ENCODE assay signal across 18 cellular contexts in genomic region chr1:243883551-243883950, GRCh38. TPM values are rescaled to one million over a fixed set of nuclear protein-coding genes. Genes with fewer than 3 reads are reported as not detected.
A peak's percentile ranks its signal among the peaks of the same experiment; 100 is the strongest.
DNase-seq lines count a peak whose midpoint lies in the region; ATAC-seq, FAIRE-seq and TF ChIP-seq lines count a peak whose summit lies in the region.
"Had no signal": no experiment of that assay in that cellular context is flagged by ENCODE, and none has a peak within 500 bp of the region (broad histone marks: within the 10 kb centered on the region; RNA-seq: fewer than 3 reads in every experiment).

No MANE protein-coding gene starts in this region.

- H3K27me3 ChIP-seq in bronchial epithelial cell (ENCODE audit: control insufficient read depth, insufficient read depth, low read length): no peaks in the 10 kb centered on the region

- peak; percentile 68 for FAIRE-seq in bronchial epithelial cell (lab: Jason Lieb, UNC)

- H3K4me3 ChIP-seq in bronchial epithelial cell (ENCODE audit: low read depth, low read length): no peak overlapping the region
- H3K4me3 ChIP-seq: lower lobe of right lung had no signal

- TF ChIP-seq CTCF in bronchial epithelial cell (IDR thresholded peaks at IDR 0.05; ENCODE audit: insufficient read depth, low read length, severe bottlenecking): no peak

- DNase-seq in Caki2 (ENCODE audit: low read depth) (peak; percentile 51), LHCN-M2 (ENCODE audit: low read depth) (peak; percentile 17), bronchial epithelial cell (ENCODE audit: low read depth) (no peak), kidney tubule cell (ENCODE audit: low spot score) (peak; percentile 88), DMS53 (lab: John Stamatoyannopoulos, UW) (no peak)
- DNase-seq: AML-193; anterior cingulate cortex; DMS153; Karpas-422; lower lobe of right lung; naive thymus-derived CD8-positive, alpha-beta T cell; NCI-H524 treated with DMSO at 0.1 percent for 48 hours; stimulated activated CD4-positive, alpha-beta T cell treated with anti-CD3 and anti-CD28 coated beads, Interleukin-15, amount 100 ng/mL, for 24 hours; stimulated activated naive CD8-positive, alpha-beta T cell treated with anti-CD3 and anti-CD28 coated beads, Interleukin-15, amount 100 ng/mL, for 72 hours had no signal

- no peaks in the 10 kb centered on the region for H3K36me3 ChIP-seq in bronchial epithelial cell (ENCODE audit: control insufficient read depth, insufficient read depth, low read length)
- H3K36me3 ChIP-seq: lower lobe of right lung had no signal

- ATAC-seq in HG02852 (IDR thresholded peaks at IDR 0.05; ENCODE audit: unreplicated experiment) (no peak), GM19328 (IDR thresholded peaks at IDR 0.05; ENCODE audit: unreplicated experiment) (no peak)
- no peak for ATAC-seq in activated CD4-positive, CD25-positive, alpha-beta regulatory T cell treated with anti-CD3 and anti-CD28 coated beads, Interleukin-2, amount 50 U/mL, for 24 hours
- ATAC-seq: esophagus mucosa; lower lobe of right lung; naive thymus-derived CD8-positive, alpha-beta T cell; stimulated activated naive CD8-positive, alpha-beta T cell treated with anti-CD3 and anti-CD28 coated beads, Interleukin-15, amount 100 ng/mL, for 72 hours had no signal

- in situ Hi-C loops in Caki2 (cut with HindIII; ENCODE audit: low pct_unique_long_range_greater_than_20kb, low sequenced_read_pairs): no loop called here

RNA-seq across cellular contexts. Expression of gene AKT3, which starts 33.5 kb away (rescaled TPM):
- total RNA-seq in Caki2 (2014; rRNA removed; shearing (Covaris generic); ENCODE audit: low replicate concordance): 22.9 and 31.3 TPM in 2 replicates
- 10.1 and 12.2 TPM in 2 replicates for total RNA-seq in LHCN-M2 (2014; rRNA removed)
- polyA plus RNA-seq in LHCN-M2 (2012): 7.8 TPM
- 7.9 and 8.2 TPM in 2 replicates for total RNA-seq in bronchial epithelial cell

Comparison
In these comparisons a context has a peak if more than half of its experiments do, and no peak if none do; other contexts are left out.
1. DNase-seq: peak in Caki2 (single experiment), LHCN-M2 (single experiment) and kidney tubule cell (single experiment); none in bronchial epithelial cell (single experiment) and DMS53 (single experiment).